20 cellular contexts compared by ENCODE assay signal in the genomic region with DNA sequence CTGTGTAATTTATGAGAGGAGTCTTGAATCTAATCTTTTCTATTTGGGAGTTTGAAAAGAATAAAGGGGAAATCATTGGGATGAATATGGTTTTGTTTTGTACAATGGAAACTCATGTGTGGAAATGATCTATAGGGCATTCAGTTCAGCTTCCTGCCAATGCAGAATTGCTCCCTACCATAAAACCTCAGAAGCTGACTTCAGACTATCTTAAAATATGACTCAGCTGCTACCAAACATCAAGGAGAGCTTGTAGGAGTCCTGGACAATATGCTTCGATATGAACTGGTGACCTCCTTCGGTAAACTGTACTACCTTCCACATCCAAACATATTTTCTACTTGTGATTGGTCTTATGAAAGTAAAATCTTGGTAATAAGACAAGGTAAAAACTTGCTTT.
A peak's percentile ranks its signal among the peaks of the same experiment; 100 is the strongest.
DNase-seq lines count a peak whose midpoint lies in the region; ATAC-seq, FAIRE-seq and TF ChIP-seq lines count a peak whose summit lies in the region.
"Had no signal": no experiment of that assay in that cellular context is flagged by ENCODE, and none has a peak within 500 bp of the region (broad histone marks: within the 10 kb centered on the region; RNA-seq: fewer than 3 reads in every experiment).

No MANE protein-coding gene starts in this region.

- H3K9me3 Mint-ChIP-seq in endodermal cell = no peaks in the 10 kb centered on the region

- no peaks in the 10 kb centered on the region for H3K27me3 ChIP-seq in small intestine (ENCODE audit: control insufficient read depth in 2 of 2, insufficient read depth in 2 of 2, low read length in 2 of 2)
- H3K27me3 ChIP-seq in endodermal cell (ENCODE audit: control insufficient read depth, insufficient read depth, low read length, poor library complexity, severe bottlenecking) = no peaks in the 10 kb centered on the region
- H3K27me3 ChIP-seq: MG63 had no signal

- in situ Hi-C loops in astrocyte of the cerebellum (cut with HindIII; ENCODE audit: low sequenced_read_pairs) = no loop called here

- ATAC-seq in GM19395 (IDR thresholded peaks at IDR 0.05; ENCODE audit: unreplicated experiment) = no peak

- no peak overlapping the region for H3K27ac Mint-ChIP-seq in endodermal cell
- H3K27ac Mint-ChIP-seq: CD14-positive monocyte, H9 had no signal

- no peaks in the 10 kb centered on the region for H3K4me1 ChIP-seq in small intestine (ENCODE audit: control insufficient read depth in 2 of 2, insufficient read depth in 1 of 2, low read depth in 1 of 2, low read length in 1 of 2)
- peaks cover 9% of the 10 kb centered on the region for H3K4me1 ChIP-seq in endodermal cell (ENCODE audit: control insufficient read depth, insufficient read depth, low read length)

- no peaks in the 10 kb centered on the region for H3K36me3 Mint-ChIP-seq in endodermal cell (ENCODE audit: low read depth)
- H3K36me3 Mint-ChIP-seq: CD14-positive monocyte had no signal

- H3K4me3 Mint-ChIP-seq in endodermal cell = no peak overlapping the region
- H3K4me3 Mint-ChIP-seq: CD14-positive monocyte, H9 had no signal

- TF ChIP-seq CTCF in astrocyte of the cerebellum (IDR thresholded peaks at IDR 0.05; ENCODE audit: low read depth, low read length, missing control alignments) (no peak), endodermal cell (conservative IDR thresholded peaks at IDR 0.05) (no peak)

- H3K36me3 ChIP-seq in small intestine (ENCODE audit: control insufficient read depth in 2 of 2, insufficient read depth in 2 of 2, low read length in 2 of 2) (no peaks in the 10 kb centered on the region), endodermal cell (ENCODE audit: control insufficient read depth, insufficient read depth, low read length) (no peaks in the 10 kb centered on the region)
- H3K36me3 ChIP-seq: MG63 had no signal

- no peak for FAIRE-seq in small intestine (lab: Jason Lieb, UNC)
- FAIRE-seq: HTR-8/SVneo had no signal

- no peak overlapping the region for H3K9ac ChIP-seq in endodermal cell (ENCODE audit: extremely low read depth, low read length, poor library complexity, severe bottlenecking)
- H3K9ac ChIP-seq: SK-N-SH had no signal

- no peaks in the 10 kb centered on the region for H3K27me3 Mint-ChIP-seq in endodermal cell (ENCODE audit: insufficient read depth)

- H3K27ac ChIP-seq in small intestine (ENCODE audit: low read depth in 1 of 2, low read length in 1 of 2) = no peak overlapping the region
- H3K27ac ChIP-seq in endodermal cell (ENCODE audit: low read depth, low read length) = no peak overlapping the region

- DNase-seq in HT1080 (ENCODE audit: low read depth) = peak; percentile 43
- DNase-seq in astrocyte of the cerebellum (ENCODE audit: low read depth) = peak; percentile 15
- DNase-seq in foreskin melanocyte = peak; percentile 11
- DNase-seq in small intestine = peak; percentile 31
- no peak for DNase-seq in endodermal cell
- no peak for DNase-seq in inferior parietal cortex (ENCODE audit: extremely low spot score)
- DNase-seq: DMS79, H9, MG63, NCI-H1092, NCI-H1436 treated with DMSO at 0.1 percent for 48 hours, NCI-H2029 treated with DMSO at 0.1 percent for 48 hours, NCI-H2171 treated with DMSO at 0.1 percent for 48 hours, NCI-H446 treated with DMSO at 0.1 percent for 48 hours, NCI-H774, SHP77 treated with DMSO at 0.1 percent for 48 hours, SK-N-SH had no signal

- 20 to 59% (median 42%) methylated on average over 2 of the region's 2 CpGs for WGBS in small intestine, 3 donors
- WGBS in endodermal cell (ENCODE audit: insufficient coverage in 1 of 2, insufficient read length in 1 of 2), 2 experiments = 100% methylated on average over 1 of the region's 2 CpGs; no CpG with 5 or more reads in 1 of the 2 experiments

- H3K9me3 ChIP-seq in small intestine (ENCODE audit: control insufficient read depth, low read depth) (no peaks in the 10 kb centered on the region), endodermal cell (ENCODE audit: control insufficient read depth, low read length) (no peaks in the 10 kb centered on the region)
- H3K9me3 ChIP-seq: MG63, SK-N-SH had no signal

- H3K4me3 ChIP-seq in astrocyte of the cerebellum (ENCODE audit: low read depth, low read length) = no peak overlapping the region
- no peak overlapping the region for H3K4me3 ChIP-seq in small intestine (ENCODE audit: low read depth in 1 of 2, low read length in 2 of 2)
- no peak overlapping the region for H3K4me3 ChIP-seq in endodermal cell (ENCODE audit: low read length)
- H3K4me3 ChIP-seq: MG63 had no signal

- peaks cover 21% of the 10 kb centered on the region for H3K4me1 Mint-ChIP-seq in endodermal cell
- H3K4me1 Mint-ChIP-seq: CD14-positive monocyte had no signal

Comparison
In these comparisons a context has a peak if more than half of its experiments do, and no peak if none do; other contexts are left out.
1. DNase-seq: peak in HT1080 (single experiment), astrocyte of the cerebellum (single experiment), foreskin melanocyte (single experiment) and small intestine (single experiment); none in endodermal cell (single experiment) and inferior parietal cortex (single experiment).